Comparison of ENCODE assay signal across 9 cellular contexts in genomic region chrX:130176354-130176776, GRCh38. TPM values are rescaled to one million over a fixed set of nuclear protein-coding genes. Genes with fewer than 3 reads are reported as not detected.
DNase-seq lines count a peak whose midpoint lies in the region; ATAC-seq, FAIRE-seq and TF ChIP-seq lines count a peak whose summit lies in the region.
"Had no signal": no experiment of that assay in that cellular context is flagged by ENCODE, and none has a peak within 500 bp of the region (broad histone marks: within the 10 kb centered on the region; RNA-seq: fewer than 3 reads in every experiment).

No MANE protein-coding gene starts in this region.

- H3K9me3 Mint-ChIP-seq in activated CD4-positive, alpha-beta T cell treated with anti-CD3 and anti-CD28 coated beads, Interleukin-2, amount 10 ng/mL, durations not matched to agents 7 days and 5 days = no peaks in the 10 kb centered on the region
- no peaks in the 10 kb centered on the region for H3K9me3 Mint-ChIP-seq in Calu3 (ENCODE audit: low read depth, unreplicated experiment)

- peak; percentile 84 for ATAC-seq in HG02798 (IDR thresholded peaks at IDR 0.05; ENCODE audit: poor library complexity, unreplicated experiment)

- H3K36me3 ChIP-seq in osteoblast (ENCODE audit: insufficient read depth, low read length) = no peaks in the 10 kb centered on the region
- no peaks in the 10 kb centered on the region for H3K36me3 ChIP-seq in MG63

- FAIRE-seq in D721Med (lab: Jason Lieb, UNC) = no peak

- intact Hi-C loops in Calu3 (cut with micrococcal nuclease; ENCODE audit: unreplicated experiment) = no loop called here

- H3K27me3 ChIP-seq in osteoblast (ENCODE audit: insufficient read depth, low read length) (no peaks in the 10 kb centered on the region), MG63 (no peaks in the 10 kb centered on the region)

- no peaks in the 10 kb centered on the region for H3K9me3 ChIP-seq in osteoblast (ENCODE audit: low read depth, low read length)
- no peaks in the 10 kb centered on the region for H3K9me3 ChIP-seq in MG63

- peak overlapping the region; percentile 37 for H3K27ac Mint-ChIP-seq in activated CD4-positive, alpha-beta T cell treated with anti-CD3 and anti-CD28 coated beads, Interleukin-2, amount 10 ng/mL, durations not matched to agents 7 days and 5 days
- no peak overlapping the region for H3K27ac Mint-ChIP-seq in Calu3 (ENCODE audit: unreplicated experiment)

- H3K4me3 Mint-ChIP-seq in activated CD4-positive, alpha-beta T cell treated with anti-CD3 and anti-CD28 coated beads, Interleukin-2, amount 10 ng/mL, durations not matched to agents 7 days and 5 days = peak overlapping the region; percentile 6
- H3K4me3 Mint-ChIP-seq in Calu3 (ENCODE audit: low read depth, unreplicated experiment) = no peak overlapping the region

- CTCF ChIA-PET in activated CD4-positive, alpha-beta T cell treated with anti-CD3 and anti-CD28 coated beads, Interleukin-2, amount 10 ng/mL, durations not matched to agents 7 days and 5 days (lab: Charles Lee) = interaction anchor here (0.5 to 1.9 kb wide), 6 partner anchors 10 to 116 kb away, joined by 3 to 6 read pairs (median 4); no protein-coding TSS in a partner anchor
- CTCF ChIA-PET in Calu3 (lab: Charles Lee) = no interaction called here

- no peaks in the 10 kb centered on the region for H3K27me3 Mint-ChIP-seq in activated CD4-positive, alpha-beta T cell treated with anti-CD3 and anti-CD28 coated beads, Interleukin-2, amount 10 ng/mL, durations not matched to agents 7 days and 5 days
- peaks cover 59% of the 10 kb centered on the region for H3K27me3 Mint-ChIP-seq in Calu3 (ENCODE audit: unreplicated experiment)

- no peak overlapping the region for H2AFZ ChIP-seq in osteoblast (ENCODE audit: low read length)

- H3K36me3 Mint-ChIP-seq in activated CD4-positive, alpha-beta T cell treated with anti-CD3 and anti-CD28 coated beads, Interleukin-2, amount 10 ng/mL, durations not matched to agents 7 days and 5 days (ENCODE audit: low read depth) = peaks cover 36% of the 10 kb centered on the region
- peaks cover 4% of the 10 kb centered on the region for H3K36me3 Mint-ChIP-seq in Calu3 (ENCODE audit: insufficient read depth, unreplicated experiment)

- no peak for DNase-seq in activated CD4-positive, alpha-beta T cell treated with anti-CD3 and anti-CD28 coated beads, Interleukin-2, amount 10 ng/mL, durations not matched to agents 7 days and 5 days
- no peak for DNase-seq in activated CD4-positive, alpha-beta T cell treated with anti-CD3 and anti-CD28 coated beads, Interleukin-2, amount 50 U/mL, for 4 hours
- peak; percentile 66 for DNase-seq in NOMO-1 treated with DMSO at 0.1 percent for 48 hours (lab: John Stamatoyannopoulos, UW; ENCODE audit: unreplicated experiment)
- peak; percentile 65 for DNase-seq in osteoblast (ENCODE audit: insufficient read length, low spot score, missing footprints)
- no peak for DNase-seq in MG63
- DNase-seq in D721Med (ENCODE audit: insufficient read length, low spot score) = no peak
- no peak for DNase-seq in Calu3
- DNase-seq: NCI-H748 treated with DMSO at 0.1 percent for 48 hours had no signal

- H3K4me1 Mint-ChIP-seq in activated CD4-positive, alpha-beta T cell treated with anti-CD3 and anti-CD28 coated beads, Interleukin-2, amount 10 ng/mL, durations not matched to agents 7 days and 5 days = peaks cover 50% of the 10 kb centered on the region
- no peaks in the 10 kb centered on the region for H3K4me1 Mint-ChIP-seq in Calu3 (ENCODE audit: low read depth, unreplicated experiment)

- TF ChIP-seq CTCF in osteoblast (IDR thresholded peaks at IDR 0.05; ENCODE audit: extremely low read depth, low read depth, low read length) (no peak), D721Med (IDR thresholded peaks at IDR 0.05; ENCODE audit: insufficient read depth, missing control alignments) (no peak), Calu3 (IDR thresholded peaks at IDR 0.05; ENCODE audit: unreplicated experiment) (no peak)

- H3K4me2 ChIP-seq in osteoblast (ENCODE audit: insufficient read depth, low read length) = no peak overlapping the region

- POLR2A ChIA-PET in activated CD4-positive, alpha-beta T cell treated with anti-CD3 and anti-CD28 coated beads, Interleukin-2, amount 10 ng/mL, durations not matched to agents 7 days and 5 days (lab: Charles Lee) = no interaction called here

- H3K27ac ChIP-seq in osteoblast (ENCODE audit: low read depth, low read length) = no peak overlapping the region

- no peak overlapping the region for H3K4me3 ChIP-seq in osteoblast (ENCODE audit: insufficient read depth, low read length)
- H3K4me3 ChIP-seq in MG63 = no peak overlapping the region

- H4K20me1 ChIP-seq in osteoblast (ENCODE audit: insufficient read depth, low read length) = no peaks in the 10 kb centered on the region

- no TSS peak for BruUV-seq in Calu3 (replicated peaks; lab: Mats Ljungman, UMichigan)

- peaks cover 24% of the 10 kb centered on the region for H3K4me1 ChIP-seq in osteoblast (ENCODE audit: insufficient read depth, low read length)

- no peaks in the 10 kb centered on the region for H3K79me2 ChIP-seq in osteoblast (ENCODE audit: insufficient read depth, low read length)

RNA-seq across cellular contexts. Expression of gene RAB33A, which starts 4.6 kb away (rescaled TPM):
- total RNA-seq in activated CD4-positive, alpha-beta T cell treated with anti-CD3 and anti-CD28 coated beads, Interleukin-2, amount 10 ng/mL, durations not matched to agents 7 days and 5 days = 10 to 100 TPM; 20.8 to 21.2 TPM
- total RNA-seq in osteoblast (6.2 and 8.0 TPM in 2 replicates), Calu3 (2022) (not detected in 2 replicates)
- total RNA-seq in MG63 (2014; rRNA removed; shearing (Covaris generic); ENCODE audit: low replicate concordance) = not detected in 2 replicates

RNA-seq across cellular contexts. Expression of gene AIFM1, which starts 10.7 kb away (rescaled TPM):
- total RNA-seq in activated CD4-positive, alpha-beta T cell treated with anti-CD3 and anti-CD28 coated beads, Interleukin-2, amount 10 ng/mL, durations not matched to agents 7 days and 5 days = 10 to 100 TPM; 32.3 to 40.3 TPM
- 13.8 and 15.2 TPM in 2 replicates for total RNA-seq in osteoblast
- 44.3 and 69.8 TPM in 2 replicates for total RNA-seq in MG63 (2014; rRNA removed; shearing (Covaris generic); ENCODE audit: low replicate concordance)
- 50.3 and 52.7 TPM in 2 replicates for total RNA-seq in Calu3 (2022)

Comparison
In these comparisons a context has a peak if more than half of its experiments do, and no peak if none do; other contexts are left out.
1. DNase-seq: peak in NOMO-1 treated with DMSO at 0.1 percent for 48 hours (single experiment) and osteoblast (single experiment); none in activated CD4-positive, alpha-beta T cell treated with anti-CD3 and anti-CD28 coated beads, Interleukin-2, amount 10 ng/mL, durations not matched to agents 7 days and 5 days (single experiment), activated CD4-positive, alpha-beta T cell treated with anti-CD3 and anti-CD28 coated beads, Interleukin-2, amount 50 U/mL, for 4 hours (0 of 2), MG63 (single experiment), D721Med (single experiment) and Calu3 (single experiment).